16 cellular contexts compared by ENCODE assay signal in genomic region chr5:90949469-90950358, GRCh38.
DNase-seq lines count a peak whose midpoint lies in the region; ATAC-seq, FAIRE-seq and TF ChIP-seq lines count a peak whose summit lies in the region.
"Had no signal": no experiment of that assay in that cellular context is flagged by ENCODE, and none has a peak within 500 bp of the region (broad histone marks: within the 10 kb centered on the region; RNA-seq: fewer than 3 reads in every experiment).

No MANE protein-coding gene starts in this region.

- ATAC-seq in GM18907 (IDR thresholded peaks at IDR 0.05; ENCODE audit: unreplicated experiment) = peak; percentile 96
- ATAC-seq in HG02885 (IDR thresholded peaks at IDR 0.05; ENCODE audit: poor library complexity, unreplicated experiment) = peak; percentile 50
- peak; percentile 61 for ATAC-seq in HG03575 (IDR thresholded peaks at IDR 0.05; ENCODE audit: extremely low read depth, insufficient number of reproducible peaks, low FRiP score, unreplicated experiment)
- peak in 2 of 4 donors; percentile 44 for ATAC-seq in pancreas
- no peak for ATAC-seq in gastrocnemius medialis
- ATAC-seq: activated T-helper 17 cell treated with anti-CD3 and anti-CD28 coated beads, Interleukin-2, amount 50 U/mL, for 72 hours; CD8-positive, alpha-beta T cell; Panc1; T-helper 17 cell had no signal

- in situ Hi-C loops in gastrocnemius medialis (cut with MboI; ENCODE audit: low sequenced_read_pairs in 4 of 4) = loop anchor here in 2 of 4 donors (25.0 kb wide), 1 partner anchor 138 kb away; no protein-coding TSS in a partner anchor

- TF ChIP-seq POLR2A in gastrocnemius medialis (IDR thresholded peaks at IDR 0.05) = no peak

- FAIRE-seq in pancreas (lab: Jason Lieb, UNC) = peak; percentile 73

- no peak overlapping the region for H3K27ac ChIP-seq in pancreas
- no peak overlapping the region for H3K27ac ChIP-seq in gastrocnemius medialis
- H3K27ac ChIP-seq: dorsolateral prefrontal cortex, thoracic aorta had no signal

- H3K27me3 ChIP-seq in pancreas (no peaks in the 10 kb centered on the region), gastrocnemius medialis (no peaks in the 10 kb centered on the region)
- H3K27me3 ChIP-seq: dorsolateral prefrontal cortex had no signal

- H3K9me3 ChIP-seq in pancreas (no peaks in the 10 kb centered on the region), gastrocnemius medialis (no peaks in the 10 kb centered on the region)
- H3K9me3 ChIP-seq: thoracic aorta had no signal

- H3K4me1 ChIP-seq in pancreas (no peaks in the 10 kb centered on the region), gastrocnemius medialis (no peaks in the 10 kb centered on the region)

- no peak for TF ChIP-seq CTCF in pancreas (IDR thresholded peaks at IDR 0.05)
- no peak for TF ChIP-seq CTCF in GM20000 (IDR thresholded peaks at IDR 0.05; ENCODE audit: extremely low read depth, missing control alignments)
- no peak for TF ChIP-seq CTCF in gastrocnemius medialis (IDR thresholded peaks at IDR 0.05 in 4 of 5, conservative IDR thresholded peaks at IDR 0.05 in 1 of 5)

- H3K4me3 ChIP-seq in pancreas (no peak overlapping the region), gastrocnemius medialis (no peak overlapping the region)
- H3K4me3 ChIP-seq: dorsolateral prefrontal cortex, thoracic aorta had no signal

- intact Hi-C loops in pancreas (cut with DNase I) = no loop called here
- intact Hi-C loops in gastrocnemius medialis (cut with DNase I; ENCODE audit: low total_unique reads) = no loop called here

- DNase-seq in pancreas = no peak
- DNase-seq in AML-193 (lab: John Stamatoyannopoulos, UW) = no peak
- DNase-seq in GM20000 (ENCODE audit: low spot score) = no peak
- no peak for DNase-seq in NCI-H146 (lab: John Stamatoyannopoulos, UW)
- DNase-seq in gastrocnemius medialis = no peak
- DNase-seq: aorta; CD8-positive, alpha-beta T cell; dorsolateral prefrontal cortex; NCI-H1092; T-helper 17 cell had no signal

- 61 to 72% methylated on average over 2 of the region's 2 CpGs for whole genome bisulfite sequencing in pancreas, 2 donors

- H3K36me3 ChIP-seq in pancreas (no peaks in the 10 kb centered on the region), gastrocnemius medialis (no peaks in the 10 kb centered on the region)
- H3K36me3 ChIP-seq: thoracic aorta had no signal

Comparison
In these comparisons a context has a peak if more than half of its experiments do, and no peak if none do; other contexts are left out.
1. ATAC-seq: peak in GM18907 (single experiment), HG02885 (single experiment) and HG03575 (single experiment); none in gastrocnemius medialis (0 of 2).